In genomic region chr9:73132034-73132776, GRCh38 we compare ENCODE assay signal across 8 cellular contexts. TPM values are rescaled to one million over a fixed set of nuclear protein-coding genes. Genes with fewer than 3 reads are reported as not detected.
A peak's percentile ranks its signal among the peaks of the same experiment; 100 is the strongest.
DNase-seq lines count a peak whose midpoint lies in the region; ATAC-seq, FAIRE-seq and TF ChIP-seq lines count a peak whose summit lies in the region.

No MANE protein-coding gene starts in this region.

- H3K27me3 ChIP-seq in bronchial epithelial cell (ENCODE audit: control insufficient read depth, insufficient read depth, low read length) = no peaks in the 10 kb centered on the region

- peak; percentile 91 for ATAC-seq in HG02610 (IDR thresholded peaks at IDR 0.05; ENCODE audit: unreplicated experiment)

- no peaks in the 10 kb centered on the region for H3K36me3 ChIP-seq in bronchial epithelial cell (ENCODE audit: control insufficient read depth, insufficient read depth, low read length)

- H3K4me3 ChIP-seq in GM12865 (ENCODE audit: low read depth, low read length) = peak overlapping the region; percentile 81
- peak overlapping the region; percentile 16 for H3K4me3 ChIP-seq in bronchial epithelial cell (ENCODE audit: low read depth, low read length)

- H3K27ac ChIP-seq in VCaP = peak overlapping the region; percentile 70

- no peak for TF ChIP-seq CTCF in GM12865 (IDR thresholded peaks at IDR 0.05; ENCODE audit: insufficient read depth, low read depth, low read length, missing control alignments)
- TF ChIP-seq CTCF in VCaP (conservative IDR thresholded peaks at IDR 0.05) = no peak
- no peak for TF ChIP-seq CTCF in bronchial epithelial cell (IDR thresholded peaks at IDR 0.05; ENCODE audit: insufficient read depth, low read length, severe bottlenecking)

- FAIRE-seq in bronchial epithelial cell (lab: Jason Lieb, UNC) = no peak

- peak; percentile 81 for DNase-seq in GM12865 (ENCODE audit: low read depth)
- DNase-seq in NCI-H1417 (lab: John Stamatoyannopoulos, UW) = peak; percentile 40 to 94 (median 83)
- DNase-seq in bronchial epithelial cell (ENCODE audit: low read depth) = peak; percentile 97
- DNase-seq in islet precursor cell = peak; percentile 88
- peak; percentile 35 to 36 for DNase-seq in stimulated activated CD4-positive, alpha-beta T cell treated with anti-CD3 and anti-CD28 coated beads, Interleukin-12 subunit alpha, Interleukin-12 subunit beta, amount 100 ng/mL, for 24 hours (ENCODE audit: low read depth in 2 of 2)
- DNase-seq in NCI-H345 treated with DMSO at 0.1 percent for 48 hours (lab: John Stamatoyannopoulos, UW; ENCODE audit: unreplicated experiment) = no peak

RNA-seq across cellular contexts. Expression of gene ANXA1, which starts 19.5 kb away (rescaled TPM):
- total RNA-seq in bronchial epithelial cell = 1,561 and 3,061 TPM in 2 replicates
